In the genomic region with DNA sequence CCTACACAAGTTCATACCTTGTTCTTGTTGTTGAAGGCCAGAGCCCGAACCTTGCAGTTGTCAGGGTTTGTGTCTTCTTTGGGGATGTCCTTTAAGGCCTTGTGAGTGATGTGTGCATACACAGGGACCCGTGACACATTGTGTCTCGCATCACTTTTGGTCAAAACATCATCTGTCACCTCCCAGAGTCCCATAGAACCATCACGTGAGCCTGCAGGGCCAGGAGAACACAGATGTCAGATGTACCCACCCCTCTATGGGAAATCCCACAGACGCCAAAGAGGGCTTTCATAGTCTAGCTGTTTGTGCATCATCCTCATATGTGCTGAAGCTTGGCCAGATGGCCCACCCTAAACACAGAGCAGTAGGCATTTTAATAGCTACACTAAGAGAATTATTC, we compare ENCODE assay signal across 12 cellular contexts. TPM values are rescaled to one million over a fixed set of nuclear protein-coding genes. Genes with fewer than 3 reads are reported as not detected.
A peak's percentile ranks its signal among the peaks of the same experiment; 100 is the strongest.
DNase-seq lines count a peak whose midpoint lies in the region; ATAC-seq and TF ChIP-seq lines count a peak whose summit lies in the region.
"Had no signal": no experiment of that assay in that cellular context is flagged by ENCODE, and none has a peak within 500 bp of the region (broad histone marks: within the 10 kb centered on the region; RNA-seq: fewer than 3 reads in every experiment).

No MANE protein-coding gene starts in this region.

- peaks cover 11% of the 10 kb centered on the region for H3K36me3 ChIP-seq in MG63

- no peak overlapping the region for H3K4me3 ChIP-seq in MG63
- H3K4me3 ChIP-seq: tibial artery had no signal

- no peak for TF ChIP-seq CTCF in GM10248 (IDR thresholded peaks at IDR 0.05; ENCODE audit: control extremely low read depth, extremely low read depth, low read depth, missing control alignments)

- CTCF ChIA-PET in GM10248 (lab: Yijun Ruan, JAX): interaction anchor here (2.5 kb wide), 1 partner anchor 44 kb away, joined by 6 read pairs; no protein-coding TSS in a partner anchor

- H3K27me3 ChIP-seq in MG63: no peaks in the 10 kb centered on the region
- H3K27me3 ChIP-seq: tibial artery had no signal

- DNase-seq in GM10248 (ENCODE audit: extremely low spot score) (peak; percentile 41), NAMALWA (ENCODE audit: low spot score) (peak; percentile 94), MG63 (no peak)
- no peak for DNase-seq in stimulated activated naive CD4-positive, alpha-beta T cell (lab: John Stamatoyannopoulos, UW)
- DNase-seq: ACHN; activated naive CD4-positive, alpha-beta T cell treated with anti-CD3 and anti-CD28 coated beads for 36 hours; tibial artery had no signal

- ATAC-seq in GM19328 (IDR thresholded peaks at IDR 0.05; ENCODE audit: unreplicated experiment): peak; percentile 39
- peak; percentile 57 for ATAC-seq in HG02798 (IDR thresholded peaks at IDR 0.05; ENCODE audit: poor library complexity, unreplicated experiment)
- ATAC-seq in GM21381 (IDR thresholded peaks at IDR 0.05; ENCODE audit: unreplicated experiment): no peak
- no peak for ATAC-seq in GM21367 (IDR thresholded peaks at IDR 0.05; ENCODE audit: unreplicated experiment)
- ATAC-seq: left lobe of liver had no signal

- POLR2A ChIA-PET in GM10248 (lab: Yijun Ruan, JAX): no interaction called here

- H3K9me3 ChIP-seq in MG63: no peaks in the 10 kb centered on the region
- H3K9me3 ChIP-seq: tibial artery had no signal

RNA-seq across cellular contexts. Expression of a gene that starts 28.2 kb away (rescaled TPM):
- total RNA-seq in MG63 (2014; rRNA removed; shearing (Covaris generic); ENCODE audit: low replicate concordance): 12.8 and 13.2 TPM in 2 replicates

RNA-seq across cellular contexts. Expression of a gene that starts 49.6 kb away (rescaled TPM):
- 5.8 and 7.1 TPM in 2 replicates for total RNA-seq in MG63 (2014; rRNA removed; shearing (Covaris generic); ENCODE audit: low replicate concordance)

Comparison
In these comparisons a context has a peak if more than half of its experiments do, and no peak if none do; other contexts are left out.
1. DNase-seq: peak in GM10248 (single experiment) and NAMALWA (single experiment); none in MG63 (single experiment) and stimulated activated naive CD4-positive, alpha-beta T cell (0 of 6).
2. ATAC-seq: peak in GM19328 (single experiment) and HG02798 (single experiment); none in GM21381 (single experiment) and GM21367 (single experiment).